13 cellular contexts compared by ENCODE assay signal in the genomic region with DNA sequence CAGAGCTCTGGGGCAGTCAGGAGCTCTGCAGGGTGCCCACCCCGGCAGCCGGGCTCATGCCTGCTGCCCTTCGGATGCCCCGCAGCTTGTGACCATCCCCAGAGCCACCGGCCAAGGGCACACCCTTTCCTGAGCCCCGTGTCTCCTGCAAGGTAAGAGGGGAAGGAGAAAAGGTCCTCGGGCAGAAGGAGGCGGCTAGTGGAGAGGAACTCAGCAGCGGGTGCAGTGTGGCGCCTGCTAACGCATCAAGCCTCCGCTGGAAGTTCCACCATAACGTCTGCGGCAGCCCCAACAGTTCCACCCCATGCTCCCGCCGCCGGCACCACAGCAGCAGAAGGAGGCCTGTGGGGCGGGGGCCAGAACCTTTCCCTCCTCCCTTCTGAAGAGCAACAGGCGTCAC. TPM values are rescaled to one million over a fixed set of nuclear protein-coding genes. Genes with fewer than 3 reads are reported as not detected.
A peak's percentile ranks its signal among the peaks of the same experiment; 100 is the strongest.
DNase-seq lines count a peak whose midpoint lies in the region; ATAC-seq and TF ChIP-seq lines count a peak whose summit lies in the region.
"Had no signal": no experiment of that assay in that cellular context is flagged by ENCODE, and none has a peak within 500 bp of the region (broad histone marks: within the 10 kb centered on the region; RNA-seq: fewer than 3 reads in every experiment).

No MANE protein-coding gene starts in this region.

- H3K36me3 ChIP-seq in HUES6 (ENCODE audit: control insufficient read depth, insufficient read depth, low read length), result no peaks in the 10 kb centered on the region
- H3K36me3 ChIP-seq: prostate gland, uterus had no signal

- H3K4me1 Mint-ChIP-seq in brain (peaks cover 27% of the 10 kb centered on the region), nephron (peaks cover 19% of the 10 kb centered on the region)

- peaks cover 63% of the 10 kb centered on the region for H3K27me3 ChIP-seq in HUES6 (ENCODE audit: control insufficient read depth, insufficient read depth, low read length)
- H3K27me3 ChIP-seq: uterus had no signal

- H3K4me1 ChIP-seq in HUES6 (ENCODE audit: control insufficient read depth, insufficient read depth, low read length), result peaks cover 17% of the 10 kb centered on the region
- H3K4me1 ChIP-seq: prostate gland, uterus had no signal

- no peaks in the 10 kb centered on the region for H3K9me3 ChIP-seq in HUES6 (ENCODE audit: control insufficient read depth, insufficient read depth, low read depth, low read length)
- H3K9me3 ChIP-seq: prostate gland, SK-N-SH, uterus had no signal

- peak; percentile 61 for DNase-seq in NCI-H1092 treated with DMSO at 0.1 percent for 48 hours (lab: John Stamatoyannopoulos, UW)
- DNase-seq in NCI-H1092 (lab: John Stamatoyannopoulos, UW), result no peak
- no peak for DNase-seq in T1000 (lab: John Stamatoyannopoulos, UW)
- DNase-seq in activated CD8-positive, alpha-beta memory T cell treated with anti-CD3 and anti-CD28 coated beads, Interleukin-2, amount 50 U/mL, for 4 hours, result no peak
- DNase-seq: 8988T, kidney glomerular epithelial cell, SK-N-SH, uterus had no signal

- no peak for TF ChIP-seq CTCF in brain (conservative IDR thresholded peaks at IDR 0.05)
- TF ChIP-seq CTCF in nephron (IDR thresholded peaks at IDR 0.05; ENCODE audit: unreplicated experiment in 3 of 3), result no peak

- H3K9me3 Mint-ChIP-seq in brain, result peaks cover 0 to 7% (median 0%) of the 10 kb centered on the region in 5 experiments
- peaks cover 5% of the 10 kb centered on the region for H3K9me3 Mint-ChIP-seq in nephron

- H3K9ac ChIP-seq in HUES6 (ENCODE audit: low read length), result no peak overlapping the region
- H3K9ac ChIP-seq: SK-N-SH had no signal

- peak overlapping the region; percentile 51 for H3K4me3 ChIP-seq in HUES6 (ENCODE audit: low read depth, low read length)
- H3K4me3 ChIP-seq: prostate gland, uterus had no signal

- H3K27me3 Mint-ChIP-seq in brain (peaks cover 40% of the 10 kb centered on the region), nephron (ENCODE audit: low read depth) (peaks cover 65% of the 10 kb centered on the region)

- H3K36me3 Mint-ChIP-seq in brain (no peaks in the 10 kb centered on the region), nephron (ENCODE audit: low read depth) (no peaks in the 10 kb centered on the region)

- peak overlapping the region in 3 of 5 experiments; percentile 76 to 84 (median 83) for H3K27ac Mint-ChIP-seq in brain
- H3K27ac Mint-ChIP-seq in nephron, result no peak overlapping the region

- peak overlapping the region in 4 of 5 experiments; percentile 70 to 88 (median 82) for H3K4me3 Mint-ChIP-seq in brain
- peak overlapping the region in 2 of 3 experiments; percentile 36 to 65 for H3K4me3 Mint-ChIP-seq in nephron

- ATAC-seq in GM18858 (IDR thresholded peaks at IDR 0.05; ENCODE audit: unreplicated experiment), result no peak

- no peak overlapping the region for H3K27ac ChIP-seq in HUES6 (ENCODE audit: low read depth, low read length)
- H3K27ac ChIP-seq: prostate gland, uterus had no signal

RNA-seq across cellular contexts. Expression of a gene that starts 0.9 kb away (rescaled TPM):
- polyA plus RNA-seq in brain (ENCODE audit: insufficient read depth, low read depth, low replicate concordance), result 0.14 TPM
- polyA plus RNA-seq: SK-N-SH had no signal

Comparison
In these comparisons a context has a peak if more than half of its experiments do, and no peak if none do; other contexts are left out.
1. H3K27ac Mint-ChIP-seq: peak in brain (3 of 5); none in nephron (0 of 3).